2 cellular contexts compared by ENCODE assay signal in genomic region chr1:154639876-154640275, GRCh38.
TF ChIP-seq lines count a peak whose summit lies in the region.

No MANE protein-coding gene starts in this region.

TF ChIP-seq in HepG2, 621 proteins besides CTCF, POLR2A, EP300 and RAD21:
- TF ChIP-seq ATF7 (IDR thresholded peaks at IDR 0.05) = peak; percentile 41; the same call in 1 of the 2 replicates
- TF ChIP-seq ATF7 (CRISPR knock-in tag; IDR thresholded peaks at IDR 0.05) = no peak
- TF ChIP-seq CEBPB (IDR thresholded peaks at IDR 0.05; ENCODE audit: borderline replicate concordance, low read depth, low read length) = peak; percentile 20; the same call in 1 of the 2 replicates
- TF ChIP-seq REST (IDR thresholded peaks at IDR 0.05; ENCODE audit: borderline replicate concordance in 1 of 2, low read depth in 1 of 2, low read length in 2 of 2) = no peak

TF ChIP-seq in K562, 482 proteins besides CTCF, POLR2A, EP300 and RAD21:
- TF ChIP-seq FOXA1 (IDR thresholded peaks at IDR 0.05; ENCODE audit: borderline replicate concordance) = no peak
- no peak for TF ChIP-seq CEBPG (CRISPR knock-in tag; IDR thresholded peaks at IDR 0.05)
- TF ChIP-seq CEBPG (tag; conservative IDR thresholded peaks at IDR 0.05 in 1 of 2, IDR thresholded peaks at IDR 0.05 in 1 of 2) = peak; percentile 46 to 86; a peak in 3 of 4 replicates
- 0 out of 2 replicates have a peak, but pooled peaks have one; percentile 53 for TF ChIP-seq ZSCAN32 (CRISPR knock-in tag; IDR thresholded peaks at IDR 0.05)
- TF ChIP-seq CEBPB (tag; IDR thresholded peaks at IDR 0.05) = peak; percentile 52; the same call in 1 of the 2 replicates
- no peak for TF ChIP-seq ZKSCAN1 (IDR thresholded peaks at IDR 0.05; ENCODE audit: low read depth, low read length)
- peak; percentile 54; the same call in 1 of the 2 replicates for TF ChIP-seq ATF3 (IDR thresholded peaks at IDR 0.05)
- TF ChIP-seq ATF3 (CRISPR knock-in tag; conservative IDR thresholded peaks at IDR 0.05) = no peak
- no peak for TF ChIP-seq MGA (IDR thresholded peaks at IDR 0.05)
- TF ChIP-seq PCBP2 (IDR thresholded peaks at IDR 0.05; ENCODE audit: low read depth, low read length, poor library complexity, severe bottlenecking) = no peak
